19 cellular contexts compared by ENCODE assay signal in the genomic region with DNA sequence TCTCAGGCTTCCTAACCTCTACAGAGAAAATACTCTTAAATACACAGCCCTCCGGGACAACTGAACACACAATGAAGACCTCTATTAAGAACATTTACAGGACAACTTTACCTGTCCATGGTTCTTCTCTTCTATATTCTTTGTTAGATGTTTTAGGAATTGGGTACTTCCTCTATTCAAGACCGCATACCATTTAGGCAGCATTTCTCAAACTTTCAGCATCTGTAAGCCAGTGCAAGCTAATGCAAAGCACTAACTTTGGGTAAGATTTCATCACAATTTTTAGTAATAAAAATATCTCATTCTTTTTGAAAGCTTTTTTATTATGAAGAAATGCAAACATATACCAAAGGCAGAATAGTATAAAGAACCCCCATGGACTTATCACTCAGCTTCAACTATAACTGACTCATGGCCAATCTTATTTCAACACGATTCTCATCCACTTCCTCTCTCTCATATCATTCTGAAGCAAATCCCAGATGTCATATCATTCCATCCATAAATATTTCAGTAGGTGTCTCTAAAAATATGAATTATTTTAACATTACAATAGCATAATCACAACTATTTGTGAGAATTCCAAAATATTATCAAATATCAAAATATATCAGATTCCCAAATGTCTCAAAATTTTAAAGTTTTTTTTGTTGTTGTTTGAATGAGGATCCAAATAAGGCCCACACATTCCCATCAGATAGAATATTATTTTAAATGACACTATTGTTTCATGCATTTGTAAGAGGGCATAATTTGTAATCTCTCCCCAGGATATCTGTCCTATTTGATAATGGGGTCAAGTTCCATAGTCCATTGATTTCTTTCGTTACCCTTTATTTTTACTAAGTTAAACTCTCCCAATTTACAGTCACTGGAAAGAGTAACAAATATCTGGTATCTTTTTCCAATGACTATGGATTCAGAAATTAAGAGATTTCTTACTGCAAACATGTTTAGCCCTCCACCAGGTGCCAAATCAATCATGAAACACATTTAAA. TPM values are rescaled to one million over a fixed set of nuclear protein-coding genes. Genes with fewer than 3 reads are reported as not detected.
DNase-seq lines count a peak whose midpoint lies in the region; ATAC-seq lines count a peak whose summit lies in the region.
"Had no signal": no experiment of that assay in that cellular context is flagged by ENCODE, and none has a peak within 500 bp of the region (broad histone marks: within the 10 kb centered on the region; RNA-seq: fewer than 3 reads in every experiment).

No MANE protein-coding gene starts in this region.

- ATAC-seq in GM18907 (IDR thresholded peaks at IDR 0.05; ENCODE audit: unreplicated experiment) (no peak), HG03025 (IDR thresholded peaks at IDR 0.05; ENCODE audit: low FRiP score, unreplicated experiment) (no peak)
- ATAC-seq: activated T-helper 17 cell treated with anti-CD3 and anti-CD28 coated beads, Interleukin-2, amount 50 U/mL, for 72 hours; GM12878 had no signal

- DNase-seq in AML-193 (lab: John Stamatoyannopoulos, UW), result peak; percentile 28 to 29
- peak; percentile 35 for DNase-seq in KG1 (lab: John Stamatoyannopoulos, UW)
- peak; percentile 55 for DNase-seq in OCI-M1 (lab: John Stamatoyannopoulos, UW)
- DNase-seq in dermis microvascular lymphatic vessel endothelial cell (ENCODE audit: low read depth in 2 of 2), result peak; percentile 70 to 85
- no peak for DNase-seq in DMS 273 treated with DMSO at 0.1 percent for 48 hours (lab: John Stamatoyannopoulos, UW)
- DNase-seq in NCI-H146 (lab: John Stamatoyannopoulos, UW), result no peak
- DNase-seq: activated CD4-positive, alpha-beta memory T cell treated with anti-CD3 and anti-CD28 coated beads for 36 hours; activated CD4-positive, CD25-positive, alpha-beta regulatory T cell; activated CD8-positive, alpha-beta memory T cell treated with anti-CD3 and anti-CD28 coated beads, Interleukin-2, amount 50 U/mL, for 48 hours; caudate nucleus; NCI-H187; NCI-H526; occipital lobe; stimulated activated CD4-positive, alpha-beta T cell treated with anti-CD3 and anti-CD28 coated beads, Interleukin-1b, Interleukin-23, amount 100 ng/mL, for 48 hours; T-helper 9 cell had no signal

RNA-seq across cellular contexts. Expression of a gene that starts 32.7 kb away (rescaled TPM):
- total RNA-seq in dermis microvascular lymphatic vessel endothelial cell, result 8.3 and 13.8 TPM in 2 replicates

Comparison
In these comparisons a context has a peak if more than half of its experiments do, and no peak if none do; other contexts are left out.
1. DNase-seq: peak in AML-193 (2 of 2), KG1 (single experiment), OCI-M1 (single experiment) and dermis microvascular lymphatic vessel endothelial cell (2 of 2); none in DMS 273 treated with DMSO at 0.1 percent for 48 hours (single experiment) and NCI-H146 (single experiment).